ENCODE assay signal across 26 cellular contexts in the genomic region with DNA sequence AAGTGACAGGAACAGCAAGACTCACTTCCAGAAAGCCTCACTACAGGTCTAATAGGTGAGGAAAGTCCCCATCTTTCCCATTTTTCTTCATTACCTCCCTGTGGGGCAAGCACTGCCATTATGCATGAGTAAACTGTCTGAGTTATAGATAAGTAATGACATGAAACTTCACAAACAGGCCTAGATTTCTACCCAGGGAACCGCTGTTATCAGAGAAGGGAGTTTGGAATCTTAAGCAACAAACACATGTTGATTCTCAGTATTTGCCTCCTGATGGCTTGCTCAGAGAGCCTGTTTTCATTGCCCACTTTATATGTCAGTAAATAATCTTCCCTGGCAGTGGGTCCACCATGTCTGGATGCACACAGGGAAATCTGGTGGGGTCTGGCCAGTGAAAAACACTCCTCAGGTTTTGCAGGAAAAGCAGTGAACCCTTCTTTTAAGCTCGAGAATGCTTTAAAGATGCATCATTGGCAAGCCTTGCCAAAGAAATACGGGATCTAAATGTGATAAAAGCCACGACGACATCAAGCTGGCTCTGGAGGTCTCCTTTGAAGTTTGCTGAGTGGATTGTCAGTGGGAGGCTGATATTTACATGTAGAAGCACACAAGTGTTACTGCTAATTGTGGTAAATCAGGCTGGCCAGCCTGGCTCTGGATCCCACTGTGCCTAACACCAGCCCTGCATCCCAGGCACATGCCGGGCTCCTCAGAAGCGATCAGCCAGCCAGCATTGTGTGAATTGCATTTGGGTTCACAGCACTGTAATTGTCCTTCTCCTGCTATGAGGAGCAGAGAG. TPM values are rescaled to one million over a fixed set of nuclear protein-coding genes. Genes with fewer than 3 reads are reported as not detected.
A peak's percentile ranks its signal among the peaks of the same experiment; 100 is the strongest.
DNase-seq lines count a peak whose midpoint lies in the region; ATAC-seq and TF ChIP-seq lines count a peak whose summit lies in the region.
"Had no signal": no experiment of that assay in that cellular context is flagged by ENCODE, and none has a peak within 500 bp of the region (broad histone marks: within the 10 kb centered on the region; RNA-seq: fewer than 3 reads in every experiment).

No MANE protein-coding gene starts in this region.

- no peaks in the 10 kb centered on the region for H3K27me3 Mint-ChIP-seq in nephron (ENCODE audit: low read depth)
- H3K27me3 Mint-ChIP-seq: dendritic cell treated with granulocyte-macrophage colony-stimulating factor and Interleukin-4, amounts not matched to agents 40 ng/mL and 50 ng/mL, for 4 days had no signal

- no peak for TF ChIP-seq RAD21 in IMR-90 (IDR thresholded peaks at IDR 0.05; ENCODE audit: low read length)

- POLR2A ChIA-PET in IMR-90 (lab: Charles Lee; ENCODE audit: unreplicated experiment), result no interaction called here

- H2BK20ac ChIP-seq in IMR-90 (ENCODE audit: low read depth, low read length), result no peak overlapping the region

- intact Hi-C loops in IMR-90 (cut with micrococcal nuclease), result no loop called here

- H2AFZ ChIP-seq in IMR-90 (replicated peaks; ENCODE audit: low read length, poor library complexity), result no peak overlapping the region

- H3K56ac ChIP-seq in IMR-90 (ENCODE audit: extremely low read depth, insufficient read depth, low read length), result no peak overlapping the region

- H3K14ac ChIP-seq in IMR-90 (replicated peaks; ENCODE audit: low read depth, low read length), result 0 out of 2 replicates have a peak overlapping the region, but pooled peaks have one; percentile 1

- H3K27ac Mint-ChIP-seq in nephron, result peak overlapping the region in 2 of 3 experiments; percentile 49 to 51
- H3K27ac Mint-ChIP-seq: activated naive CD8-positive, alpha-beta T cell; activated T-helper 2 cell treated with anti-CD3 and anti-CD28 coated beads, Interferon-gamma antibody, Interleukin-2, Interleukin-4, amounts not matched to agents 10 μg/mL and 5 μg/mL and 100 μg/mL, durations not matched to agents 14 hours and 24 hours and 36 hours; dendritic cell treated with granulocyte-macrophage colony-stimulating factor and Interleukin-4, amounts not matched to agents 40 ng/mL and 50 ng/mL, for 4 days; stimulated activated effector memory CD8-positive, alpha-beta T cell treated with anti-CD3 and anti-CD28 coated beads, Interleukin-12 subunit alpha, Interleukin-12 subunit beta, amount 100 ng/mL, for 72 hours had no signal

- H2BK5ac ChIP-seq in IMR-90 (ENCODE audit: low read depth, low read length, poor library complexity, severe bottlenecking), result peak overlapping the region; percentile 13

- H4K5ac ChIP-seq in IMR-90 (ENCODE audit: low read depth, low read length), result no peak overlapping the region

- dilution Hi-C loops in IMR-90 (cut with HindIII; ENCODE audit: low sequenced_read_pairs, unreplicated experiment), result no loop called here

- H3K36me3 ChIP-seq in IMR-90 (ENCODE audit: control insufficient read depth, insufficient read depth, low read length), result peaks cover 25% of the 10 kb centered on the region
- H3K36me3 ChIP-seq: HAP-1, prostate gland had no signal

- peaks cover 25% of the 10 kb centered on the region for H3K4me1 Mint-ChIP-seq in nephron
- H3K4me1 Mint-ChIP-seq: stimulated activated effector memory CD8-positive, alpha-beta T cell treated with anti-CD3 and anti-CD28 coated beads, Interleukin-12 subunit alpha, Interleukin-12 subunit beta, amount 100 ng/mL, for 72 hours had no signal

- H3K27ac ChIP-seq in IMR-90 (ENCODE audit: insufficient read depth, low read length), result peak overlapping the region; percentile 61; the same call in 1 of the 2 replicates
- H3K27ac ChIP-seq in foreskin keratinocyte, result no peak overlapping the region
- H3K27ac ChIP-seq: KMS-11, prostate gland had no signal

- peaks cover 83% of the 10 kb centered on the region for H4K20me1 ChIP-seq in IMR-90 (ENCODE audit: insufficient read depth, low read length)

- H2BK120ac ChIP-seq in IMR-90 (ENCODE audit: low read depth, low read length), result no peak overlapping the region

- no peak overlapping the region for H3K9ac ChIP-seq in IMR-90 (ENCODE audit: low read depth, low read length)
- H3K9ac ChIP-seq: KMS-11 had no signal

- H3K27me3 ChIP-seq in IMR-90 (ENCODE audit: control insufficient read depth, insufficient read depth, low read length), result no peaks in the 10 kb centered on the region
- H3K27me3 ChIP-seq in foreskin keratinocyte, result peaks cover 15% of the 10 kb centered on the region

- CTCF ChIA-PET in IMR-90 (lab: Yijun Ruan, JAX), result no interaction called here

- H3K4me3 Mint-ChIP-seq in nephron, result no peak overlapping the region
- H3K4me3 Mint-ChIP-seq: activated naive CD8-positive, alpha-beta T cell; dendritic cell treated with granulocyte-macrophage colony-stimulating factor and Interleukin-4, amounts not matched to agents 40 ng/mL and 50 ng/mL, for 4 days; stimulated activated effector memory CD8-positive, alpha-beta T cell treated with anti-CD3 and anti-CD28 coated beads, Interleukin-12 subunit alpha, Interleukin-12 subunit beta, amount 100 ng/mL, for 72 hours had no signal

- ATAC-seq in IMR-90 (ENCODE audit: low read depth) (peak; percentile 12; the same call in 1 of the 2 replicates), HG02852 (IDR thresholded peaks at IDR 0.05; ENCODE audit: unreplicated experiment) (no peak), foreskin keratinocyte (no peak)
- ATAC-seq: stimulated activated effector memory CD8-positive, alpha-beta T cell treated with anti-CD3 and anti-CD28 coated beads, Interleukin-12 subunit alpha, Interleukin-12 subunit beta, amount 100 ng/mL, for 72 hours had no signal

- peaks cover 24 to 65% of the 10 kb centered on the region in 2 experiments for H3K79me1 ChIP-seq in IMR-90 (ENCODE audit: low read depth in 1 of 2, low read length in 2 of 2)

- H2AK5ac ChIP-seq in IMR-90 (ENCODE audit: low read depth, low read length), result no peak overlapping the region

- H3K18ac ChIP-seq in IMR-90 (ENCODE audit: low read depth, low read length), result peak overlapping the region; percentile 19; the same call in 1 of the 2 replicates

- peaks cover 61% of the 10 kb centered on the region for H3K36me3 Mint-ChIP-seq in nephron (ENCODE audit: low read depth)
- H3K36me3 Mint-ChIP-seq: activated naive CD8-positive, alpha-beta T cell; stimulated activated effector memory CD8-positive, alpha-beta T cell treated with anti-CD3 and anti-CD28 coated beads, Interleukin-12 subunit alpha, Interleukin-12 subunit beta, amount 100 ng/mL, for 72 hours had no signal

- H3K4me2 ChIP-seq in IMR-90 (ENCODE audit: low read depth, low read length), result peak overlapping the region; percentile 29
- H3K4me2 ChIP-seq: KMS-11 had no signal

- no peaks in the 10 kb centered on the region for H3K9me3 ChIP-seq in IMR-90 (ENCODE audit: control insufficient read depth, insufficient read depth, low read length)
- H3K9me3 ChIP-seq: HAP-1, prostate gland had no signal

- peak overlapping the region in 1 of 2 experiments; percentile 24; a peak in 1 of 4 replicates for H4K8ac ChIP-seq in IMR-90 (ENCODE audit: low read depth in 2 of 2, low read length in 2 of 2)

- no peak for TF ChIP-seq POLR2A in IMR-90 (IDR thresholded peaks at IDR 0.05; ENCODE audit: low read depth, low read length)

- H3K4ac ChIP-seq in IMR-90 (ENCODE audit: low read depth, low read length), result no peak overlapping the region

- no peak overlapping the region for H2BK15ac ChIP-seq in IMR-90 (ENCODE audit: low read depth, low read length)

- 15% methylated on average over 4 of the region's 7 CpGs; no CpG with 5 or more reads in 1 of the 2 experiments for WGBS in IMR-90 (ENCODE audit: extremely low coverage in 2 of 2, insufficient read length in 1 of 2), 2 experiments

- H2AK9ac ChIP-seq in IMR-90 (replicated peaks; ENCODE audit: low read depth, low read length, poor library complexity), result no peak overlapping the region

- BruUV-seq in IMR-90 (replicated peaks; lab: Mats Ljungman, UMichigan), result no TSS peak

- H3K4me3 ChIP-seq in IMR-90 (ENCODE audit: insufficient read depth, low read depth, low read length) (no peak overlapping the region), choroid plexus epithelial cell (ENCODE audit: low read depth, low read length) (no peak overlapping the region)
- H3K4me3 ChIP-seq: HAP-1, prostate gland had no signal

- peaks cover 16% of the 10 kb centered on the region for H3K4me1 ChIP-seq in IMR-90 (ENCODE audit: control insufficient read depth, insufficient read depth, low read length)
- H3K4me1 ChIP-seq in foreskin keratinocyte, result no peaks in the 10 kb centered on the region
- H3K4me1 ChIP-seq: HAP-1, prostate gland had no signal

- TF ChIP-seq CTCF in IMR-90 (conservative IDR thresholded peaks at IDR 0.05; ENCODE audit: low read depth, low read length), result no peak
- TF ChIP-seq CTCF in choroid plexus epithelial cell (conservative IDR thresholded peaks at IDR 0.05; ENCODE audit: low read depth, low read length), result no peak
- TF ChIP-seq CTCF in nephron (IDR thresholded peaks at IDR 0.05; ENCODE audit: unreplicated experiment in 3 of 3), result no peak
- no peak for TF ChIP-seq CTCF in foreskin keratinocyte (conservative IDR thresholded peaks at IDR 0.05)

- in situ Hi-C loops in IMR-90 (cut with MboI; ENCODE audit: low sequenced_read_pairs), result no loop called here

- H4K91ac ChIP-seq in IMR-90 (ENCODE audit: insufficient read depth, low read depth, low read length), result no peak overlapping the region

- DNase-seq in EH (ENCODE audit: low read depth) (peak; percentile 49), IMR-90 (peak; percentile 50), choroid plexus epithelial cell (ENCODE audit: low read depth) (peak; percentile 23), foreskin keratinocyte (no peak), NCI-H2171 (lab: John Stamatoyannopoulos, UW) (no peak), NCI-H748 treated with DMSO at 0.1 percent for 48 hours (lab: John Stamatoyannopoulos, UW) (no peak)
- DNase-seq: activated CD4-positive, alpha-beta T cell treated with anti-CD3 and anti-CD28 coated beads for 48 hours; activated CD8-positive, alpha-beta memory T cell treated with anti-CD3 and anti-CD28 coated beads, Interleukin-2, amount 50 U/mL, for 4 hours; hippocampal formation; NCI-H1694 treated with DMSO at 0.1 percent for 48 hours; NCI-H345; NCI-H82; OCI-M1; SHP77 treated with DMSO at 0.1 percent for 48 hours; stimulated activated CD4-positive, alpha-beta T cell treated with anti-CD3 and anti-CD28 coated beads, Interleukin-2, amount 100 ng/mL, for 24 hours; T-helper 1 cell had no signal

- H3K9me1 ChIP-seq in IMR-90 (ENCODE audit: insufficient read depth, low read length), result peaks cover 18% of the 10 kb centered on the region

- H3K23ac ChIP-seq in IMR-90 (ENCODE audit: low read depth, low read length), result peak overlapping the region; percentile 1; the same call in 1 of the 2 replicates

- H3K9me3 Mint-ChIP-seq in nephron, result peaks cover 9% of the 10 kb centered on the region
- H3K9me3 Mint-ChIP-seq: activated T-helper 2 cell treated with anti-CD3 and anti-CD28 coated beads, Interferon-gamma antibody, Interleukin-2, Interleukin-4, amounts not matched to agents 10 μg/mL and 5 μg/mL and 100 μg/mL, durations not matched to agents 14 hours and 24 hours and 36 hours; dendritic cell treated with granulocyte-macrophage colony-stimulating factor and Interleukin-4, amounts not matched to agents 40 ng/mL and 50 ng/mL, for 4 days; stimulated activated effector memory CD8-positive, alpha-beta T cell treated with anti-CD3 and anti-CD28 coated beads, Interleukin-12 subunit alpha, Interleukin-12 subunit beta, amount 100 ng/mL, for 72 hours had no signal

RNA-seq across cellular contexts. Expression of gene PDGFRA, which starts 25.2 kb away (rescaled TPM):
- 157 and 168 TPM in 2 replicates for total RNA-seq in IMR-90 (2012; rRNA removed)
- polyA plus RNA-seq in IMR-90 (2012; rRNA removed), result 50.0 and 60.8 TPM in 2 replicates
- 17.1 and 26.5 TPM in 2 replicates for polyA plus RNA-seq in IMR-90 (2012; cell fraction: cytosol; rRNA removed)
- 16.4 and 107 TPM in 2 replicates for polyA plus RNA-seq in IMR-90 (2012; cell fraction: nucleus; rRNA removed; ENCODE audit: low replicate concordance)
- total RNA-seq in foreskin keratinocyte, result 0.07 TPM in 1 of 2 replicates, not detected in the other
- polyA plus RNA-seq in foreskin keratinocyte, result not detected in 2 replicates
- total RNA-seq: activated T-helper 2 cell treated with anti-CD3 and anti-CD28 coated beads, Interferon-gamma antibody, Interleukin-2, Interleukin-4, amounts not matched to agents 10 μg/mL and 5 μg/mL and 100 μg/mL, durations not matched to agents 14 hours and 24 hours and 36 hours; HT-29 had no signal

Comparison
In these comparisons a context has a peak if more than half of its experiments do, and no peak if none do; other contexts are left out.
1. DNase-seq: peak in EH (single experiment), IMR-90 (single experiment) and choroid plexus epithelial cell (single experiment); none in foreskin keratinocyte (0 of 2), NCI-H2171 (single experiment) and NCI-H748 treated with DMSO at 0.1 percent for 48 hours (single experiment).
2. RNA of gene PDGFRA, which starts 25.2 kb away (total RNA-seq): 157 to 168 TPM in IMR-90; 0.07 TPM in foreskin keratinocyte; every median in the first group is over 100 times any median in the second.